In the genomic region with DNA sequence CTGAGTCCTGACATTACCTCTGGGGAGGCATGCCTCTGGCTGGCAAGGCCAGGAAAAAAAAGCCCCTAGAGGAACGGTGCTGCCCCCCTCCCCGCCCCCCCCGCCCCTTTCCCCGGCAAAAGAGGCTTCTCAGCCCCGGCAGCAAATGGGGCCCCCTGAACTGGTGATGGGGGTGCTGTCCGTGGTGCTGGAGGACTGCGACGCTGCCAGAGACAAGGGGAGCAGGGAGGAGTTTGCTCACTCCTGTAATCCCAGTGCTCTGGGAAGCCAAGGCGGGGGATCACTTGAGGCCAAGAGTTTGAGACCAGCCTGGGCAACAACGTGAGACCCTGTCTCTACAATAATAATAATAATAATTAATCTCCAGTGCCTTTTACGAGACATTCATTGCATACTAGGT, we compare ENCODE assay signal across 9 cellular contexts. TPM values are rescaled to one million over a fixed set of nuclear protein-coding genes. Genes with fewer than 3 reads are reported as not detected.
DNase-seq lines count a peak whose midpoint lies in the region; ATAC-seq and TF ChIP-seq lines count a peak whose summit lies in the region.
"Had no signal": no experiment of that assay in that cellular context is flagged by ENCODE, and none has a peak within 500 bp of the region (broad histone marks: within the 10 kb centered on the region; RNA-seq: fewer than 3 reads in every experiment).

No MANE protein-coding gene starts in this region.

- no peak overlapping the region for H3K4me3 ChIP-seq in right lobe of liver

- WGBS in right lobe of liver (ENCODE audit: insufficient coverage, low coverage, low lambda C conversion rate, missing lambda C conversion rate): 10% methylated on average over 7 of the region's 11 CpGs

- no peaks in the 10 kb centered on the region for H3K9me3 ChIP-seq in right lobe of liver

- H3K4me1 ChIP-seq in right lobe of liver: no peaks in the 10 kb centered on the region

- H3K27ac Mint-ChIP-seq in activated naive CD4-positive, alpha-beta T cell treated with anti-CD3 and anti-CD28 coated beads, Interleukin-2, amount 10 ng/mL, durations not matched to agents 7 days and 5 days: no peak overlapping the region

- H3K36me3 ChIP-seq in right lobe of liver: no peaks in the 10 kb centered on the region

- intact Hi-C loops in right lobe of liver (cut with DNase I): no loop called here

- H3K4me1 Mint-ChIP-seq in activated naive CD4-positive, alpha-beta T cell treated with anti-CD3 and anti-CD28 coated beads, Interleukin-2, amount 10 ng/mL, durations not matched to agents 7 days and 5 days: no peaks in the 10 kb centered on the region

- ATAC-seq in right lobe of liver (peak in 3 of 4 donors; percentile 21 to 45 (median 24)), GM21529 (IDR thresholded peaks at IDR 0.05; ENCODE audit: unreplicated experiment) (no peak), GM21526 (IDR thresholded peaks at IDR 0.05; ENCODE audit: low FRiP score, unreplicated experiment) (no peak), HG02610 (IDR thresholded peaks at IDR 0.05; ENCODE audit: unreplicated experiment) (no peak), HG02885 (IDR thresholded peaks at IDR 0.05; ENCODE audit: poor library complexity, unreplicated experiment) (no peak)

- H3K27ac ChIP-seq in right lobe of liver: no peak overlapping the region

- CTCF ChIA-PET in activated naive CD4-positive, alpha-beta T cell treated with anti-CD3 and anti-CD28 coated beads, Interleukin-2, amount 10 ng/mL, durations not matched to agents 7 days and 5 days (lab: Charles Lee): interaction anchor here (1.0 kb wide), 1 partner anchor 92 kb away, joined by 3 read pairs; no protein-coding TSS in a partner anchor

- H3K27me3 Mint-ChIP-seq in activated naive CD4-positive, alpha-beta T cell treated with anti-CD3 and anti-CD28 coated beads, Interleukin-2, amount 10 ng/mL, durations not matched to agents 7 days and 5 days: peaks cover 20% of the 10 kb centered on the region

- H3K27me3 ChIP-seq in right lobe of liver: no peaks in the 10 kb centered on the region

- H3K9me3 Mint-ChIP-seq in activated naive CD4-positive, alpha-beta T cell treated with anti-CD3 and anti-CD28 coated beads, Interleukin-2, amount 10 ng/mL, durations not matched to agents 7 days and 5 days: no peaks in the 10 kb centered on the region

- DNase-seq in GM03348 (ENCODE audit: low spot score) (peak; percentile 61), NAMALWA (ENCODE audit: low spot score) (peak; percentile 42), right lobe of liver (no peak)
- peak; percentile 65 for DNase-seq in activated naive CD4-positive, alpha-beta T cell treated with anti-CD3 and anti-CD28 coated beads, Interleukin-2, amount 10 ng/mL, durations not matched to agents 7 days and 5 days
- DNase-seq: cortex of kidney had no signal

- no peak for TF ChIP-seq POLR2A in right lobe of liver (IDR thresholded peaks at IDR 0.05)

- H3K36me3 Mint-ChIP-seq in activated naive CD4-positive, alpha-beta T cell treated with anti-CD3 and anti-CD28 coated beads, Interleukin-2, amount 10 ng/mL, durations not matched to agents 7 days and 5 days: no peaks in the 10 kb centered on the region

- no peak for TF ChIP-seq CTCF in right lobe of liver (IDR thresholded peaks at IDR 0.05)

- H3K4me3 Mint-ChIP-seq in activated naive CD4-positive, alpha-beta T cell treated with anti-CD3 and anti-CD28 coated beads, Interleukin-2, amount 10 ng/mL, durations not matched to agents 7 days and 5 days: no peak overlapping the region

RNA-seq across cellular contexts. Expression of gene SRRM3, which starts 23.7 kb away (rescaled TPM):
- total RNA-seq in right lobe of liver: under 1 TPM in 4 of 6 experiments, not detected in 2; 0.14 to 0.37 (median 0.19) TPM

Comparison
In these comparisons a context has a peak if more than half of its experiments do, and no peak if none do; other contexts are left out.
1. DNase-seq: peak in GM03348 (single experiment), NAMALWA (single experiment) and activated naive CD4-positive, alpha-beta T cell treated with anti-CD3 and anti-CD28 coated beads, Interleukin-2, amount 10 ng/mL, durations not matched to agents 7 days and 5 days (single experiment); none in right lobe of liver (0 of 3).
2. ATAC-seq: peak in right lobe of liver (3 of 4); none in GM21529 (single experiment), GM21526 (single experiment), HG02610 (single experiment) and HG02885 (single experiment).